22 cellular contexts compared by ENCODE assay signal in genomic region chr1:154524881-154525280, GRCh38. TPM values are rescaled to one million over a fixed set of nuclear protein-coding genes. Genes with fewer than 3 reads are reported as not detected.
"Had no signal": no experiment of that assay in that cellular context is flagged by ENCODE, and none has a peak within 500 bp of the region (broad histone marks: within the 10 kb centered on the region; RNA-seq: fewer than 3 reads in every experiment).

No MANE protein-coding gene starts in this region.

- H3K4me1 ChIP-seq: colonic mucosa, neural progenitor cell, psoas muscle had no signal

- H3K27me3 ChIP-seq: colonic mucosa, esophagus squamous epithelium, neural progenitor cell, ovary, right lobe of liver had no signal

- H3K4me2 ChIP-seq: neural progenitor cell had no signal

- H3K4me3 ChIP-seq: colonic mucosa, esophagus squamous epithelium, neural progenitor cell, ovary, psoas muscle, right lobe of liver, tibial nerve had no signal

- H3K36me3 ChIP-seq: colonic mucosa, esophagus squamous epithelium, neural progenitor cell, ovary, right lobe of liver, tibial nerve had no signal

- H3K9ac ChIP-seq: neural progenitor cell had no signal

- H3K9me3 ChIP-seq: colonic mucosa, esophagus squamous epithelium, ovary, psoas muscle, right lobe of liver had no signal

- H3K27ac ChIP-seq: colonic mucosa, esophagus squamous epithelium, neural progenitor cell, ovary, psoas muscle, right lobe of liver, tibial nerve had no signal

- H2AFZ ChIP-seq: neural progenitor cell had no signal

- FAIRE-seq: endometrium had no signal

- ATAC-seq: left lobe of liver; natural killer cell treated with Interleukin-12 subunit alpha and Interleukin-12 subunit beta and Interleukin-15 and Interleukin-18, amount 100 ng/mL, for 72 hours; psoas muscle; right lobe of liver; stimulated activated memory B cell treated with anti-CD40 and anti-IgM and Interleukin-4, amounts not matched to agents 10 μg/mL and 1 μg/mL and 100 μg/mL, for 72 hours had no signal

- DNase-seq: caudate nucleus; colonic mucosa; effector memory CD4-positive, alpha-beta T cell; esophagus squamous epithelium; foreskin fibroblast; midbrain; nucleus accumbens; ovary; psoas muscle; retina; right lobe of liver; stimulated activated CD4-positive, alpha-beta T cell treated with anti-CD3 and anti-CD28 coated beads, Interleukin-15, amount 100 ng/mL, for 24 hours; stimulated activated CD4-positive, alpha-beta T cell treated with anti-CD3 and anti-CD28 coated beads, Interleukin-1b, Interleukin-23, amount 100 ng/mL, for 48 hours; stimulated activated CD4-positive, alpha-beta T cell treated with anti-CD3 and anti-CD28 coated beads, Interleukin-4, amount 100 ng/mL, for 24 hours had no signal

RNA-seq across cellular contexts. Expression of gene TDRD10, which starts 22.9 kb away (rescaled TPM):
- total RNA-seq: epithelial cell of proximal tubule; kidney epithelial cell; natural killer cell treated with Interleukin-12 subunit alpha and Interleukin-12 subunit beta and Interleukin-15 and Interleukin-18, amount 100 ng/mL, for 72 hours had no signal

RNA-seq across cellular contexts. Expression of gene CHRNB2, which starts 42.7 kb away (rescaled TPM):
- total RNA-seq: epithelial cell of proximal tubule; natural killer cell treated with Interleukin-12 subunit alpha and Interleukin-12 subunit beta and Interleukin-15 and Interleukin-18, amount 100 ng/mL, for 72 hours; tibial nerve had no signal
